ENCODE assay signal across 8 cellular contexts in the genomic region with DNA sequence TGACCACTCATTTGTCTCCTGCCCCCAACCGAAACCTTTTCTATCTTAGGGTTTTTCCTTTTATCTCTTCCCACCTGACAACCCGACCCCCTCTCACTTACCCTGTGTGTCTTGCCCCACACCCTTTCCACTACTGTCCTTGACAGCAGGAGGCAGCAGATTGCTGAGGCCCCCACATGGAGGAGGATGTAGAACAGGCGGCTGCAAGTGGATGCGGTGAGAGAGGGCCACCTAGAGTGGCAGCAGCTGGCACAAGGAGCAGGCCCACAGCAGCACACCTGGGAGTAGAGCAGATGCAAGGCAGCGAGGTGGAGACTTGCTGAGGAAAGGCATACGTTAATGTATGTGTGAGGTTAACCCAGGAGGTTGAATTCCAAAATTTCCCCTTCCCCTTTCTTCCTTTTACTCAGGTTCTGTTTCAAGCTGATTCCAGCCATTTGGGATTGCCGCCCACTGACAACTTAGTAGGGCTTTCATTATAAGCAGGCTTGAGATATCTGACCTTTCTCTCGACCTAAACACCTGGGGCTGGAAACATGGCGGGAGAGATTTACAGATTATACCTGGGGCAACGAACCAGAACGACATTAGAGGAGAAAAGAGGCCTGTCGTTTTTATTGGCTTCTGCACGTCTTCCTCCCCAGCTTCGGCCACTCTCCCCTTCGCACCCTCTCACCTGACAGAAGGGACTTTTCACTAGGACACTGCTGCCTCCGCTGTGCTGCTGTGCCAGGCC. TPM values are rescaled to one million over a fixed set of nuclear protein-coding genes. Genes with fewer than 3 reads are reported as not detected.
DNase-seq lines count a peak whose midpoint lies in the region; ATAC-seq and TF ChIP-seq lines count a peak whose summit lies in the region.

No MANE protein-coding gene starts in this region.

- POLR2A ChIA-PET in OCI-LY7 (lab: Charles Lee) = interaction anchor here (0.6 to 5.4 kb wide), 8 partner anchors 10 to 33 kb away, joined by 3 to 28 read pairs (median 8); a partner anchor contains a TSS

- DNase-seq in NCI-H2196 (lab: John Stamatoyannopoulos, UW; ENCODE audit: unreplicated experiment) = peak; percentile 25
- no peak for DNase-seq in NCI-H2196 treated with DMSO at 0.1 percent for 48 hours (lab: John Stamatoyannopoulos, UW; ENCODE audit: unreplicated experiment)
- peak; percentile 88 for DNase-seq in OCI-LY7 (ENCODE audit: low spot score)
- no peak for DNase-seq in A172 (ENCODE audit: low spot score)

- peaks cover 29% of the 10 kb centered on the region for H3K79me2 ChIP-seq in OCI-LY7 (ENCODE audit: insufficient read depth, low read depth, low read length)

- TF ChIP-seq CTCF in OCI-LY7 (conservative IDR thresholded peaks at IDR 0.05; ENCODE audit: low read length) = peak; percentile 76
- TF ChIP-seq CTCF in gastroesophageal sphincter (IDR thresholded peaks at IDR 0.05) = no peak

- no peaks in the 10 kb centered on the region for H3K9me2 ChIP-seq in OCI-LY7 (ENCODE audit: insufficient read depth, low read length)

- TF ChIP-seq POLR2A in gastroesophageal sphincter (IDR thresholded peaks at IDR 0.05) = no peak

- peak overlapping the region; percentile 83 for H3K4me2 ChIP-seq in OCI-LY7 (ENCODE audit: low read length)

- BruUV-seq in OCI-LY7 (replicated peaks; lab: Mats Ljungman, UMichigan) = no TSS peak

- H3K9me3 ChIP-seq in OCI-LY7 (ENCODE audit: low read length) = no peaks in the 10 kb centered on the region
- H3K9me3 ChIP-seq in gastroesophageal sphincter = no peaks in the 10 kb centered on the region
- H3K9me3 ChIP-seq in subcutaneous abdominal adipose tissue (ENCODE audit: control insufficient read depth in 5 of 5, low read length in 5 of 5) = no peaks in the 10 kb centered on the region

- peaks cover 80% of the 10 kb centered on the region for H3K36me3 ChIP-seq in OCI-LY7 (ENCODE audit: insufficient read depth, low read length)
- peaks cover 0 to 87% of the 10 kb centered on the region in 2 donors for H3K36me3 ChIP-seq in gastroesophageal sphincter
- H3K36me3 ChIP-seq in subcutaneous abdominal adipose tissue (ENCODE audit: control insufficient read depth in 5 of 5, insufficient read depth in 5 of 5, low read length in 5 of 5) = peaks cover 15 to 66% (median 50%) of the 10 kb centered on the region in 5 donors

- H3K9ac ChIP-seq in subcutaneous abdominal adipose tissue (ENCODE audit: low read length in 5 of 5) = peak overlapping the region in 3 of 5 donors; percentile 91 to 99 (median 97)

- TF ChIP-seq EP300 in gastroesophageal sphincter (IDR thresholded peaks at IDR 0.05) = no peak

- ATAC-seq in gastroesophageal sphincter (no peak), HG03469 (IDR thresholded peaks at IDR 0.05; ENCODE audit: unreplicated experiment) (no peak)
- ATAC-seq in activated CD4-positive, CD25-positive, alpha-beta regulatory T cell treated with anti-CD3 and anti-CD28 coated beads, Interleukin-2, amount 50 U/mL, for 24 hours = no peak

- 84 to 87% methylated on average over 9 to 14 of the region's 16 CpGs for WGBS in gastroesophageal sphincter (ENCODE audit: low coverage in 1 of 2), 2 donors

- intact Hi-C loops in OCI-LY7 (cut with micrococcal nuclease; ENCODE audit: unreplicated experiment) = no loop called here

- H3K27ac ChIP-seq in OCI-LY7 (ENCODE audit: low read depth, low read length, poor library complexity, severe bottlenecking) (peak overlapping the region; percentile 97), gastroesophageal sphincter (peak overlapping the region; percentile 72 to 93 (median 92)), subcutaneous abdominal adipose tissue (ENCODE audit: low read depth, low read length) (peak overlapping the region; percentile 99)

- H3K4me3 ChIP-seq in OCI-LY7 (ENCODE audit: low read depth, low read length, poor library complexity, severe bottlenecking) = peak overlapping the region; percentile 92
- H3K4me3 ChIP-seq in gastroesophageal sphincter = peak overlapping the region in 1 of 2 donors; percentile 75
- peak overlapping the region in 2 of 5 donors; percentile 90 to 92 for H3K4me3 ChIP-seq in subcutaneous abdominal adipose tissue (ENCODE audit: low read depth in 1 of 5, low read length in 5 of 5)

- H3K4me1 ChIP-seq in OCI-LY7 (ENCODE audit: insufficient read depth, low read length, poor library complexity, severe bottlenecking) (peaks cover 71% of the 10 kb centered on the region), gastroesophageal sphincter (peaks cover 2 to 71% (median 19%) of the 10 kb centered on the region in 3 donors), subcutaneous abdominal adipose tissue (ENCODE audit: control insufficient read depth in 5 of 5, insufficient read depth in 5 of 5, low read length in 5 of 5) (peaks cover 4 to 66% (median 39%) of the 10 kb centered on the region in 5 donors)

- H2AFZ ChIP-seq in OCI-LY7 (ENCODE audit: low read length) = no peak overlapping the region; the same call in 1 of the 2 replicates

- CTCF ChIA-PET in OCI-LY7 (lab: Charles Lee; ENCODE audit: unreplicated experiment) = no interaction called here

- H3K27me3 ChIP-seq in gastroesophageal sphincter (no peaks in the 10 kb centered on the region), subcutaneous abdominal adipose tissue (ENCODE audit: control insufficient read depth in 5 of 5, insufficient read depth in 4 of 5, low read length in 5 of 5) (no peaks in the 10 kb centered on the region)

- H4K20me1 ChIP-seq in OCI-LY7 (ENCODE audit: insufficient read depth, low read length) = peaks cover 6% of the 10 kb centered on the region; the same call in 1 of the 2 replicates

RNA-seq across cellular contexts. Expression of a gene that starts 0.6 kb away (rescaled TPM):
- total RNA-seq in OCI-LY7 (2014; rRNA removed; shearing (Covaris generic)) = 0.23 and 0.60 TPM in 2 replicates
- 1.1 and 1.9 TPM in 2 replicates for total RNA-seq in OCI-LY7 (2022)
- total RNA-seq in gastroesophageal sphincter = under 1 TPM in 1 of 4 donors, not detected in 3; 0.39 TPM
- not detected in 2 replicates for total RNA-seq in A172 (2014; rRNA removed; shearing (Covaris generic))

RNA-seq across cellular contexts. Expression of a gene that starts 1.0 kb away (rescaled TPM):
- total RNA-seq in OCI-LY7 (2014; rRNA removed; shearing (Covaris generic)) = 16.1 and 25.0 TPM in 2 replicates
- 48.9 and 53.6 TPM in 2 replicates for total RNA-seq in OCI-LY7 (2022)
- total RNA-seq in gastroesophageal sphincter = 1 to 10 TPM; 3.7 to 8.4 (median 7.7) TPM
- 11.4 and 24.3 TPM in 2 replicates for total RNA-seq in A172 (2014; rRNA removed; shearing (Covaris generic))

RNA-seq across cellular contexts. Expression of a gene that starts 7.3 kb away (rescaled TPM):
- total RNA-seq in OCI-LY7 (2014; rRNA removed; shearing (Covaris generic)) = 581 and 622 TPM in 2 replicates
- total RNA-seq in OCI-LY7 (2022) (1,328 and 1,370 TPM in 2 replicates), gastroesophageal sphincter (100 to 1,000 TPM; 518 to 789 (median 702) TPM)
- 361 and 697 TPM in 2 replicates for total RNA-seq in A172 (2014; rRNA removed; shearing (Covaris generic))

RNA-seq across cellular contexts. Expression of a gene that starts 22.6 kb away (rescaled TPM):
- 296 and 306 TPM in 2 replicates for total RNA-seq in OCI-LY7 (2014; rRNA removed; shearing (Covaris generic))
- total RNA-seq in OCI-LY7 (2022) (116 and 134 TPM in 2 replicates), gastroesophageal sphincter (1 to 10 TPM; 5.1 to 6.6 (median 5.8) TPM)
- 3.6 and 6.1 TPM in 2 replicates for total RNA-seq in A172 (2014; rRNA removed; shearing (Covaris generic))

RNA-seq across cellular contexts. Expression of a gene that starts 25.1 kb away (rescaled TPM):
- total RNA-seq in OCI-LY7 (2014; rRNA removed; shearing (Covaris generic)) = 25.3 and 43.4 TPM in 2 replicates
- total RNA-seq in OCI-LY7 (2022) = 57.2 and 72.1 TPM in 2 replicates
- 10 to 100 TPM; 16.5 to 27.2 (median 19.7) TPM for total RNA-seq in gastroesophageal sphincter
- 34.3 and 34.5 TPM in 2 replicates for total RNA-seq in A172 (2014; rRNA removed; shearing (Covaris generic))

Comparison
In these comparisons a context has a peak if more than half of its experiments do, and no peak if none do; other contexts are left out.
1. DNase-seq: peak in NCI-H2196 (single experiment) and OCI-LY7 (single experiment); none in NCI-H2196 treated with DMSO at 0.1 percent for 48 hours (single experiment) and A172 (single experiment).
2. Peak in every context shown above with its lines, with median percentiles within 50 percentile points of each other: H3K27ac ChIP-seq.